Comparison of ENCODE assay signal across 34 cellular contexts in the genomic region with DNA sequence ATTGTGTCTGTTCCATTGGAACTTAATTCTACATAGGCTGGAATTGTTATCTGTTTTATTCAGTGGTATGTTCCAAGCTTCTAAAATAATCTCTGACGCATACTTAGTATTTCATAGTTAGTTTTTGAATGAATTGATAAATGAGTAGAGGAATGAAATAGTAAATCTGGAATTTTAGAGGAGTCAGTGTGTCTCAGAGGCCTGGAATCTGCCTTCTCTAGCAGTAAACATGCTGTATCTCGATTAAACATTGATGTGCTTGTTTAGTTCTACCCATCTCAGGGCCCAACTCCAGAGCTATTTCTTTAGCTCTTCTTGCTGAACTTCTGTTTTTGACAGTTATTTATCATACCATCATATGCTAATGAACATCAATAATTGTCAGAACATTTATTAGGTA.
"Had no signal": no experiment of that assay in that cellular context is flagged by ENCODE, and none has a peak within 500 bp of the region (broad histone marks: within the 10 kb centered on the region; RNA-seq: fewer than 3 reads in every experiment).

No MANE protein-coding gene starts in this region.

- H3K27ac ChIP-seq: KMS-11 had no signal

- H3K9ac ChIP-seq: KMS-11 had no signal

- H3K4me3 ChIP-seq: MG63 had no signal

- DNase-seq: Karpas-422, Kasumi-1, MG63, MM.1S, MV-4-11, NCI-H1048, NCI-H1092, NCI-H1092 treated with DMSO at 0.1 percent for 48 hours, NCI-H1105, NCI-H1105 treated with DMSO at 0.1 percent for 48 hours, NCI-H1417, NCI-H1417 treated with DMSO at 0.1 percent for 48 hours, NCI-H1436, NCI-H1436 treated with DMSO at 0.1 percent for 48 hours, NCI-H146, NCI-H1694, NCI-H1694 treated with DMSO at 0.1 percent for 48 hours, NCI-H187, NCI-H187 treated with DMSO at 0.1 percent for 48 hours, NCI-H1930, NCI-H2029, NCI-H2029 treated with DMSO at 0.1 percent for 48 hours, NCI-H2081, NCI-H2081 treated with DMSO at 0.1 percent for 48 hours, NCI-H2107, NCI-H2171, NCI-H2171 treated with DMSO at 0.1 percent for 48 hours, NCI-H2227 treated with DMSO at 0.1 percent for 48 hours, NCI-H226, NCI-H345, NCI-H446, NCI-H446 treated with DMSO at 0.1 percent for 48 hours, NCI-H510A had no signal

- H3K36me3 ChIP-seq: MG63 had no signal

- H3K9me3 ChIP-seq: MG63 had no signal

- H3K27me3 ChIP-seq: MG63 had no signal

- H3K4me2 ChIP-seq: KMS-11 had no signal
